ENCODE assay signal across 12 cellular contexts in genomic region chr1:116586741-116587143, GRCh38. TPM values are rescaled to one million over a fixed set of nuclear protein-coding genes. Genes with fewer than 3 reads are reported as not detected.
DNase-seq lines count a peak whose midpoint lies in the region; ATAC-seq and TF ChIP-seq lines count a peak whose summit lies in the region.
"Had no signal": no experiment of that assay in that cellular context is flagged by ENCODE, and none has a peak within 500 bp of the region (broad histone marks: within the 10 kb centered on the region; RNA-seq: fewer than 3 reads in every experiment).

No MANE protein-coding gene starts in this region.

- in situ Hi-C loops in GM13976 (cut with MboI; ENCODE audit: low sequenced_read_pairs, unreplicated experiment) = no loop called here

- CTCF ChIA-PET in activated CD4-positive, alpha-beta T cell treated with anti-CD3 and anti-CD28 coated beads for 36 hours (lab: Charles Lee) = interaction anchor here (0.5 to 1.0 kb wide), 5 partner anchors 9 to 142 kb away, joined by 3 to 5 read pairs (median 4); partner anchors contain the start of gene IGSF3

- H3K27me3 Mint-ChIP-seq in activated CD4-positive, alpha-beta T cell treated with anti-CD3 and anti-CD28 coated beads for 36 hours = no peaks in the 10 kb centered on the region

- DNase-seq in GM13976 (ENCODE audit: low spot score) (peak; percentile 53), foreskin melanocyte (peak; percentile 59), GOT3 (lab: John Stamatoyannopoulos, UW) (no peak)
- no peak for DNase-seq in activated CD4-positive, alpha-beta T cell treated with anti-CD3 and anti-CD28 coated beads for 36 hours
- no peak for DNase-seq in stimulated activated naive CD4-positive, alpha-beta T cell treated with Interleukin-2 at 50 U/mL for 16 hours (lab: John Stamatoyannopoulos, UW)
- DNase-seq: central memory CD4-positive, alpha-beta T cell; Karpas-422; NCI-H524 treated with DMSO at 0.1 percent for 48 hours had no signal

- ATAC-seq in GM21619 (IDR thresholded peaks at IDR 0.05; ENCODE audit: unreplicated experiment) (peak; percentile 50), HG03520 (IDR thresholded peaks at IDR 0.05; ENCODE audit: unreplicated experiment) (peak; percentile 51), HG02970 (IDR thresholded peaks at IDR 0.05; ENCODE audit: low FRiP score, unreplicated experiment) (no peak)
- ATAC-seq in activated CD4-positive, alpha-beta T cell treated with anti-CD3 and anti-CD28 coated beads for 36 hours = no peak
- ATAC-seq: gastroesophageal sphincter had no signal

- POLR2A ChIA-PET in activated CD4-positive, alpha-beta T cell treated with anti-CD3 and anti-CD28 coated beads for 36 hours (lab: Charles Lee) = no interaction called here

- no peak overlapping the region for H3K4me3 Mint-ChIP-seq in activated CD4-positive, alpha-beta T cell treated with anti-CD3 and anti-CD28 coated beads for 36 hours

- H3K27ac Mint-ChIP-seq in activated CD4-positive, alpha-beta T cell treated with anti-CD3 and anti-CD28 coated beads for 36 hours = no peak overlapping the region

- TF ChIP-seq CTCF in GM13976 (IDR thresholded peaks at IDR 0.05; ENCODE audit: borderline replicate concordance, control extremely low read depth, extremely low read depth, insufficient read depth, missing control alignments) = no peak

- H3K9me3 Mint-ChIP-seq in activated CD4-positive, alpha-beta T cell treated with anti-CD3 and anti-CD28 coated beads for 36 hours (ENCODE audit: low read depth) = no peaks in the 10 kb centered on the region

- intact Hi-C loops in activated CD4-positive, alpha-beta T cell treated with anti-CD3 and anti-CD28 coated beads for 36 hours (cut with DNase I, micrococcal nuclease) = no loop called here

- H3K36me3 Mint-ChIP-seq in activated CD4-positive, alpha-beta T cell treated with anti-CD3 and anti-CD28 coated beads for 36 hours (ENCODE audit: low read depth) = peaks cover 7% of the 10 kb centered on the region

- peaks cover 18% of the 10 kb centered on the region for H3K4me1 Mint-ChIP-seq in activated CD4-positive, alpha-beta T cell treated with anti-CD3 and anti-CD28 coated beads for 36 hours

RNA-seq across cellular contexts. Expression of gene CD58, which starts 15.9 kb away (rescaled TPM):
- total RNA-seq in activated CD4-positive, alpha-beta T cell treated with anti-CD3 and anti-CD28 coated beads for 36 hours = 10 to 100 TPM; 12.4 to 16.0 TPM

Comparison
In these comparisons a context has a peak if more than half of its experiments do, and no peak if none do; other contexts are left out.
1. DNase-seq: peak in GM13976 (single experiment) and foreskin melanocyte (single experiment); none in activated CD4-positive, alpha-beta T cell treated with anti-CD3 and anti-CD28 coated beads for 36 hours (single experiment), stimulated activated naive CD4-positive, alpha-beta T cell treated with Interleukin-2 at 50 U/mL for 16 hours (single experiment) and GOT3 (single experiment).
2. ATAC-seq: peak in GM21619 (single experiment) and HG03520 (single experiment); none in activated CD4-positive, alpha-beta T cell treated with anti-CD3 and anti-CD28 coated beads for 36 hours (single experiment) and HG02970 (single experiment).